11 cellular contexts compared by ENCODE assay signal in the genomic region with DNA sequence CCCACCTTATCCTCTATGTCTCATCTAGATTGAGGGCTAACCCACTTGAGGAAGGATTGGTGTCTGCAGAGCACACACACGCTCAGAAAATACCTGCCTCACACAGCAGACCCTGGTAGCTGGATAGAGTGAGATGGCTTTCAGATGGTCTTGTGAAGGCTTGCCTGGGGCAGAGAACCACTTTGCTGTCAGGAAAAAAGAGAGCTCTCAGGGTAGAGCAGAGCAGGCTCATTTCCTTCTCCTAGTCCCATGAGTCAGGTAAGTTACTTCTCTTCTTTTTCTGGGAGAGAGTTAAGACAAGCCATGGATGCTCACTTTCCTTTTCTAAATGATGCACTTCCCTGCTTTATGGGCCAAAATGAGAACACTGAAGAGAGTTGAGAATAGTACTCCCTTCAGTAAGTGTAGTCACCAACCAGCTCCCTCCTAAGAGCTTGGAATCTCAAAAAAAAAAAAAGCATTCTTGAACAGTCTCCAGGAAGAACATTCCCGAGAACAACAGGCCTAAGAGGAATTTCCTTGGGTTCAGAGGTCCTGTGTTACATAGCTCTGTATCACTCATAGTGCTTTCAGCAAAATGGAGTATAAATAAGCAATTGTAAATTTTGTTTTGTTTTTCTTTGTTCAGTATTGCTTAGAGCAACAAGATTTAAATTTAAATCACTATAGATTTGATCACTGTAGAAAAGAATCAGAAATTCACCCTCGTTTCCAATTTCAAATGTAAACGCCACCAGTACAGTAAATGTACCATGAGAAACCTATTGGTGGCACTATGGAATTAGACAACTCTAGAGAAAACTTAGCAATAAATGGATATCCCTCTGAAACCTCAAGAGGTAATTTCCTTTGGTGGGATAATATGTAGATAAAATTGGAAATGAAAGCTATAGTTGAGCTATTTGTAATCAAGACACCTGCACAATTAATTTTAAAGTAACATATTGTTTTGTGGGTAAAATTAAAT.
DNase-seq lines count a peak whose midpoint lies in the region; ATAC-seq and TF ChIP-seq lines count a peak whose summit lies in the region.
"Had no signal": no experiment of that assay in that cellular context is flagged by ENCODE, and none has a peak within 500 bp of the region (broad histone marks: within the 10 kb centered on the region; RNA-seq: fewer than 3 reads in every experiment).

No MANE protein-coding gene starts in this region.

- H3K4me1 ChIP-seq in SJSA1 (replicated peaks) (peaks cover 35% of the 10 kb centered on the region), parathyroid adenoma (no peaks in the 10 kb centered on the region), MM.1S (ENCODE audit: low read length) (no peaks in the 10 kb centered on the region)

- H3K9me3 ChIP-seq in SJSA1 (replicated peaks) (no peaks in the 10 kb centered on the region), parathyroid adenoma (ENCODE audit: control insufficient read depth, low read length) (no peaks in the 10 kb centered on the region), MM.1S (replicated peaks; ENCODE audit: insufficient read depth, low read length) (no peaks in the 10 kb centered on the region)

- H3K27ac ChIP-seq in SJSA1 (peak overlapping the region; percentile 44), parathyroid adenoma (no peak overlapping the region), MM.1S (ENCODE audit: low read length) (no peak overlapping the region)

- H3K36me3 ChIP-seq in SJSA1 (no peaks in the 10 kb centered on the region), parathyroid adenoma (ENCODE audit: control insufficient read depth, insufficient read depth, low read length) (no peaks in the 10 kb centered on the region), MM.1S (replicated peaks; ENCODE audit: insufficient read depth, low read length) (no peaks in the 10 kb centered on the region)

- DNase-seq in GM10266 (ENCODE audit: extremely low spot score) = no peak
- DNase-seq in SJSA1 (ENCODE audit: low read depth in 1 of 2, low spot score in 2 of 2) = peak in 1 of 2 experiments; percentile 76
- DNase-seq in foreskin fibroblast = peak; percentile 86 to 91
- no peak for DNase-seq in MM.1S
- no peak for DNase-seq in activated T-cell treated with anti-CD3 and anti-CD28 coated beads, Interleukin-2, amount 50 U/mL, for 24 hours
- no peak for DNase-seq in cortex of kidney (lab: John Stamatoyannopoulos, UW)
- DNase-seq: activated effector memory CD4-positive, alpha-beta T cell treated with Interleukin-2 at 50 U/mL for 16 hours; NCI-H82; stimulated activated naive CD8-positive, alpha-beta T cell treated with anti-CD3 and anti-CD28 coated beads, Interleukin-15, amount 100 ng/mL, for 72 hours had no signal

- H3K4me2 ChIP-seq in parathyroid adenoma (ENCODE audit: low read length) = no peak overlapping the region
- no peak overlapping the region for H3K4me2 ChIP-seq in MM.1S (ENCODE audit: low read depth, low read length)

- H3K9me2 ChIP-seq in MM.1S (replicated peaks; ENCODE audit: insufficient read depth, low read length) = no peaks in the 10 kb centered on the region

- H3K4me1 Mint-ChIP-seq in activated T-cell treated with anti-CD3 and anti-CD28 coated beads, Interleukin-2, amount 50 U/mL, for 24 hours (ENCODE audit: low read depth) = no peaks in the 10 kb centered on the region
- H3K4me1 Mint-ChIP-seq: stimulated activated naive CD8-positive, alpha-beta T cell treated with anti-CD3 and anti-CD28 coated beads, Interleukin-15, amount 100 ng/mL, for 72 hours had no signal

- peak overlapping the region; percentile 25 for H2AFZ ChIP-seq in parathyroid adenoma
- H2AFZ ChIP-seq in MM.1S (ENCODE audit: low read length) = no peak overlapping the region

- H3K9me3 Mint-ChIP-seq in activated T-cell treated with anti-CD3 and anti-CD28 coated beads, Interleukin-2, amount 50 U/mL, for 24 hours = peaks cover 6% of the 10 kb centered on the region
- H3K9me3 Mint-ChIP-seq: stimulated activated naive CD8-positive, alpha-beta T cell treated with anti-CD3 and anti-CD28 coated beads, Interleukin-15, amount 100 ng/mL, for 72 hours had no signal

- no peak overlapping the region for H3K27ac Mint-ChIP-seq in activated T-cell treated with anti-CD3 and anti-CD28 coated beads, Interleukin-2, amount 50 U/mL, for 24 hours
- H3K27ac Mint-ChIP-seq: stimulated activated naive CD8-positive, alpha-beta T cell treated with anti-CD3 and anti-CD28 coated beads, Interleukin-15, amount 100 ng/mL, for 72 hours had no signal

- no peaks in the 10 kb centered on the region for H4K20me1 ChIP-seq in MM.1S (ENCODE audit: insufficient read depth, low read length)

- H3K4me3 ChIP-seq in SJSA1 (no peak overlapping the region), foreskin fibroblast (ENCODE audit: low read depth in 1 of 2, low read length in 2 of 2) (no peak overlapping the region), parathyroid adenoma (ENCODE audit: low read depth, low read length) (no peak overlapping the region), MM.1S (ENCODE audit: low read length) (no peak overlapping the region)

- H3K9ac ChIP-seq in parathyroid adenoma (no peak overlapping the region), MM.1S (ENCODE audit: low read length) (no peak overlapping the region)

- ATAC-seq in GM21515 (IDR thresholded peaks at IDR 0.05; ENCODE audit: unreplicated experiment) = no peak
- ATAC-seq: stimulated activated naive CD8-positive, alpha-beta T cell treated with anti-CD3 and anti-CD28 coated beads, Interleukin-15, amount 100 ng/mL, for 72 hours had no signal

- H3K27me3 ChIP-seq in SJSA1 (replicated peaks) (no peaks in the 10 kb centered on the region), parathyroid adenoma (ENCODE audit: control insufficient read depth, insufficient read depth, low read length) (no peaks in the 10 kb centered on the region), MM.1S (replicated peaks; ENCODE audit: insufficient read depth, low read length) (no peaks in the 10 kb centered on the region)

- no peaks in the 10 kb centered on the region for H3K27me3 Mint-ChIP-seq in activated T-cell treated with anti-CD3 and anti-CD28 coated beads, Interleukin-2, amount 50 U/mL, for 24 hours
- H3K27me3 Mint-ChIP-seq: stimulated activated naive CD8-positive, alpha-beta T cell treated with anti-CD3 and anti-CD28 coated beads, Interleukin-15, amount 100 ng/mL, for 72 hours had no signal

- H3F3A ChIP-seq in MM.1S (ENCODE audit: insufficient read depth, low read length) = no peaks in the 10 kb centered on the region

- no peak overlapping the region for H3K4me3 Mint-ChIP-seq in activated T-cell treated with anti-CD3 and anti-CD28 coated beads, Interleukin-2, amount 50 U/mL, for 24 hours
- H3K4me3 Mint-ChIP-seq: stimulated activated naive CD8-positive, alpha-beta T cell treated with anti-CD3 and anti-CD28 coated beads, Interleukin-15, amount 100 ng/mL, for 72 hours had no signal

- TF ChIP-seq CTCF in GM10266 (IDR thresholded peaks at IDR 0.05; ENCODE audit: control insufficient read depth, insufficient read depth, low read depth, missing control alignments) (peak; percentile 2), foreskin fibroblast (IDR thresholded peaks at IDR 0.05; ENCODE audit: low read depth, low read length) (no peak), parathyroid adenoma (IDR thresholded peaks at IDR 0.05) (no peak), MM.1S (IDR thresholded peaks at IDR 0.05; ENCODE audit: low read length) (no peak)

- no peaks in the 10 kb centered on the region for H3K36me3 Mint-ChIP-seq in activated T-cell treated with anti-CD3 and anti-CD28 coated beads, Interleukin-2, amount 50 U/mL, for 24 hours (ENCODE audit: low read depth)

- no peaks in the 10 kb centered on the region for H3K79me2 ChIP-seq in parathyroid adenoma
- H3K79me2 ChIP-seq in MM.1S (ENCODE audit: low read length) = no peaks in the 10 kb centered on the region

Comparison
In these comparisons a context has a peak if more than half of its experiments do, and no peak if none do; other contexts are left out.
1. DNase-seq: peak in foreskin fibroblast (2 of 2); none in GM10266 (single experiment), MM.1S (single experiment), activated T-cell treated with anti-CD3 and anti-CD28 coated beads, Interleukin-2, amount 50 U/mL, for 24 hours (single experiment) and cortex of kidney (single experiment).